Comparison of ENCODE assay signal across 18 cellular contexts in the genomic region with DNA sequence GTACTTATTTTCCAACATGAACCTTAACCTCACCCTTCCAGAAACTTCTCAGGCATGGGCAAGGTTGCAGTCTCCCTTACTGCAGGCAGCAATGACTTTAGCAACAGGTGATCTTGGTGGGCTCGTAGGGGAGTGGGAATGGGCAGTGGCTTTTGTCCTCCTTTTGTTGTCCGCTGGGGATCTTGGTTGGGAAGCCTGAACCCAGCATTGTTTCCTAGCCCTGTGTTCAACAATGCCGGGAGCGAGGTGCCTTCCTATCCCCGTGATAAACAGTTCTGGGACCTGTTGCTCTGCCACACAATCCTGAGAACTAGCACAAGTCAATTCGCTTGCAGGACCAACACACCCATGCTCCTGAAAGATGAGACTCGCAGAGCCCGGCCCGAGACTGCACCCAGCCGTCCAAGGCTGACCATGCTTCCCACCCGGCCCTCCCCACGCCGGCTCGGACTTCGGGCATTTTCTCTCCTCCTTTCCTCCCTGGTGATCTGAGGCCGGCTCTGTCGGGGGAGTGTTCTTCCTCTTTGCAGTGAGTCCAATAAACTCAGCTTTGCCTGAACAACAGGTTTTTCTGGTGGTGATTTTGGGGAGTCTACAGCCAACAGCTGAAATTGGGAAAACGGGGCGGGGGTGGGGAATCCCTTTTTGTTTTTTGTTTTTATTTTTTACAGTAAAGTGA. TPM values are rescaled to one million over a fixed set of nuclear protein-coding genes. Genes with fewer than 3 reads are reported as not detected.
A peak's percentile ranks its signal among the peaks of the same experiment; 100 is the strongest.
DNase-seq lines count a peak whose midpoint lies in the region; ATAC-seq, FAIRE-seq and TF ChIP-seq lines count a peak whose summit lies in the region.
"Had no signal": no experiment of that assay in that cellular context is flagged by ENCODE, and none has a peak within 500 bp of the region (broad histone marks: within the 10 kb centered on the region; RNA-seq: fewer than 3 reads in every experiment).

No MANE protein-coding gene starts in this region.

- TF ChIP-seq CTCF in HL-60 (IDR thresholded peaks at IDR 0.05; ENCODE audit: insufficient read depth, low read length) (no peak), keratinocyte (optimal IDR thresholded peaks at IDR 0.05 in 1 of 3, IDR thresholded peaks at IDR 0.05 in 1 of 3, conservative IDR thresholded peaks at IDR 0.05 in 1 of 3; ENCODE audit: extremely low read depth in 1 of 3, insufficient read depth in 2 of 3, low read length in 3 of 3) (no peak), heart left ventricle (IDR thresholded peaks at IDR 0.05) (no peak)

- H3K79me2 ChIP-seq in keratinocyte (ENCODE audit: control insufficient read depth, insufficient read depth, low read length), result no peaks in the 10 kb centered on the region

- ATAC-seq in sciatic nerve, result peak; percentile 30
- ATAC-seq in heart left ventricle, result no peak

- intact Hi-C loops in sciatic nerve (cut with DNase I) (no loop called here), heart left ventricle (cut with DNase I) (loop anchor here in 1 of 10 donors (10.0 kb wide), 1 partner anchor 375 kb away; no protein-coding TSS in a partner anchor)

- DNase-seq in HL-60 (ENCODE audit: low read depth in 1 of 2, low spot score in 1 of 2) (no peak), UCSD-AML1 (lab: John Stamatoyannopoulos, UW; ENCODE audit: unreplicated experiment) (peak; percentile 24), keratinocyte (ENCODE audit: low read depth, low spot score) (no peak), sciatic nerve (ENCODE audit: low spot score) (no peak), erythroblast (lab: John Stamatoyannopoulos, UW) (no peak), NCI-H1930 (lab: John Stamatoyannopoulos, UW) (no peak), NCI-H1092 (lab: John Stamatoyannopoulos, UW) (no peak), heart left ventricle (no peak)
- DNase-seq: activated CD4-positive, alpha-beta T cell treated with anti-CD3 and anti-CD28 coated beads, Interleukin-2, amount 10 ng/mL, durations not matched to agents 24 days and 14 days; activated CD8-positive, alpha-beta memory T cell treated with anti-CD3 and anti-CD28 coated beads, Interleukin-2, amount 50 U/mL, for 4 hours; activated naive CD4-positive, alpha-beta T cell; head of caudate nucleus; NCI-H2029 treated with DMSO at 0.1 percent for 48 hours; NCI-H524 treated with DMSO at 0.1 percent for 48 hours; SJCRH30; uterus had no signal

- peak overlapping the region; percentile 59 for H3K27ac ChIP-seq in HL-60 (replicated peaks)
- H3K27ac ChIP-seq in keratinocyte (ENCODE audit: control insufficient read depth, insufficient read depth, low read length), result no peak overlapping the region
- no peak overlapping the region for H3K27ac ChIP-seq in heart left ventricle
- H3K27ac ChIP-seq: coronary artery, right atrium auricular region, SJCRH30 had no signal

- dilution Hi-C loops in keratinocyte (cut with MboI; ENCODE audit: extremely low pct_ligation_motif_present, low sequenced_read_pairs), result no loop called here

- peak; percentile 26 for FAIRE-seq in keratinocyte (lab: Jason Lieb, UNC)

- TF ChIP-seq POLR2A in erythroblast (IDR thresholded peaks at IDR 0.05; ENCODE audit: low read length) (no peak), heart left ventricle (IDR thresholded peaks at IDR 0.05) (no peak)

- peaks cover 5% of the 10 kb centered on the region for H3K4me1 ChIP-seq in keratinocyte (ENCODE audit: control insufficient read depth, extremely low read depth, insufficient read depth, low read length)
- H3K4me1 ChIP-seq in heart left ventricle, result peaks cover 0 to 22% (median 0%) of the 10 kb centered on the region in 12 donors
- H3K4me1 ChIP-seq: right atrium auricular region, SJCRH30, uterus had no signal

- 53 to 73% (median 63%) methylated on average over 15 to 19 of the region's 19 CpGs for WGBS in heart left ventricle, 4 donors

- H3K36me3 ChIP-seq in keratinocyte (ENCODE audit: control insufficient read depth in 2 of 2, extremely low read depth in 1 of 2, insufficient read depth in 2 of 2, low read length in 2 of 2), result no peaks in the 10 kb centered on the region
- no peaks in the 10 kb centered on the region for H3K36me3 ChIP-seq in heart left ventricle
- H3K36me3 ChIP-seq: right atrium auricular region, SJCRH30, uterus had no signal

- H3K9me1 ChIP-seq in keratinocyte (ENCODE audit: control insufficient read depth, extremely low read depth, insufficient read depth, low read length), result no peaks in the 10 kb centered on the region

- H3K9me3 ChIP-seq in keratinocyte (ENCODE audit: control insufficient read depth, low read depth, low read length) (no peaks in the 10 kb centered on the region), heart left ventricle (no peaks in the 10 kb centered on the region)
- H3K9me3 ChIP-seq: right atrium auricular region, SJCRH30, uterus had no signal

- H3K4me2 ChIP-seq in keratinocyte (ENCODE audit: control insufficient read depth, extremely low read depth, insufficient read depth, low read depth, low read length), result peak overlapping the region; percentile 50

- no peak overlapping the region for H2AFZ ChIP-seq in keratinocyte (ENCODE audit: control insufficient read depth, low read length)

- H3K4me3 ChIP-seq in HL-60 (replicated peaks; ENCODE audit: insufficient read depth, low read length) (no peak overlapping the region), keratinocyte (ENCODE audit: control insufficient read depth in 2 of 3, extremely low read depth in 1 of 3, insufficient read depth in 2 of 3, low read depth in 1 of 3, low read length in 3 of 3) (no peak overlapping the region), heart left ventricle (no peak overlapping the region)
- H3K4me3 ChIP-seq: coronary artery, right atrium auricular region, SJCRH30, uterus had no signal

- no peaks in the 10 kb centered on the region for H4K20me1 ChIP-seq in keratinocyte (ENCODE audit: control insufficient read depth, extremely low read depth, insufficient read depth, low read length)

- no peaks in the 10 kb centered on the region for H3K27me3 ChIP-seq in HL-60 (ENCODE audit: insufficient read depth, poor library complexity, severe bottlenecking)
- H3K27me3 ChIP-seq in keratinocyte (ENCODE audit: control insufficient read depth, extremely low read depth, insufficient read depth, low read length), result no peaks in the 10 kb centered on the region
- H3K27me3 ChIP-seq in heart left ventricle, result peaks cover 0 to 60% (median 0%) of the 10 kb centered on the region in 9 donors
- H3K27me3 ChIP-seq: right atrium auricular region, SJCRH30, uterus had no signal

- H3K9ac ChIP-seq in keratinocyte (ENCODE audit: control insufficient read depth, extremely low read depth, insufficient read depth, low read length), result no peak overlapping the region

RNA-seq across cellular contexts. Expression of gene IRAK1, which starts 20.2 kb away (rescaled TPM):
- 41.5 to 70.1 TPM (median 65.5 TPM) in 3 replicates for polyA plus RNA-seq in keratinocyte
- polyA plus RNA-seq in keratinocyte (2011; ENCODE audit: low read depth), result 65.3 TPM
- 41.3 and 82.2 TPM in 2 replicates for polyA plus RNA-seq in keratinocyte (2011; cell fraction: cytosol; rRNA removed)
- polyA plus RNA-seq in keratinocyte (2011; cell fraction: nucleus; rRNA removed), result 40.5 and 48.5 TPM in 2 replicates
- polyA plus RNA-seq in keratinocyte (2012; ENCODE audit: low replicate concordance), result 95.7 and 115 TPM in 2 replicates
- 99.1 to 184 TPM (median 128 TPM) in 3 replicates for polyA minus RNA-seq in keratinocyte
- polyA minus RNA-seq in keratinocyte (2011; cell fraction: cytosol; rRNA and poly(A)+ RNA removed), result 315 TPM
- polyA minus RNA-seq in keratinocyte (2011; cell fraction: nucleus; rRNA and poly(A)+ RNA removed), result 36.3 and 54.4 TPM in 2 replicates
- 53.9 TPM for total RNA-seq in sciatic nerve
- total RNA-seq in heart left ventricle, result 10 to 100 TPM; 22.0 to 79.2 (median 29.7) TPM
- polyA plus RNA-seq in heart left ventricle, result 10 to 100 TPM; 23.8 to 89.3 TPM

RNA-seq across cellular contexts. Expression of gene TMEM187, which starts 26.9 kb away (rescaled TPM):
- polyA plus RNA-seq in keratinocyte (6.6 to 13.1 TPM (median 7.5 TPM) in 3 replicates), heart left ventricle (1 to 10 TPM; 3.2 to 7.0 TPM)
- polyA plus RNA-seq in keratinocyte (2011; ENCODE audit: low read depth), result 1.6 TPM
- polyA plus RNA-seq in keratinocyte (2011; cell fraction: cytosol; rRNA removed), result 4.1 and 6.9 TPM in 2 replicates
- 21.0 and 23.1 TPM in 2 replicates for polyA plus RNA-seq in keratinocyte (2011; cell fraction: nucleus; rRNA removed)
- polyA plus RNA-seq in keratinocyte (2012; ENCODE audit: low replicate concordance), result 6.4 and 8.9 TPM in 2 replicates
- polyA minus RNA-seq in keratinocyte, result 4.1 to 9.4 TPM (median 5.8 TPM) in 3 replicates
- polyA minus RNA-seq in keratinocyte (2011; cell fraction: cytosol; rRNA and poly(A)+ RNA removed), result 13.2 TPM
- polyA minus RNA-seq in keratinocyte (2011; cell fraction: nucleus; rRNA and poly(A)+ RNA removed), result 14.9 and 20.0 TPM in 2 replicates
- total RNA-seq in sciatic nerve (10.3 TPM), heart left ventricle (10 to 100 TPM in 2 of 9 donors, 1 to 10 TPM in 7; 3.5 to 11.4 (median 8.3) TPM)

RNA-seq across cellular contexts. Expression of gene HCFC1, which starts 27.9 kb away (rescaled TPM):
- polyA plus RNA-seq in keratinocyte (2.7 to 7.0 TPM (median 3.0 TPM) in 3 replicates), heart left ventricle (10 to 100 TPM; 11.8 to 23.0 TPM)
- 2.9 TPM for polyA plus RNA-seq in keratinocyte (2011; ENCODE audit: low read depth)
- polyA plus RNA-seq in keratinocyte (2011; cell fraction: cytosol; rRNA removed), result 4.0 and 8.5 TPM in 2 replicates
- polyA plus RNA-seq in keratinocyte (2011; cell fraction: nucleus; rRNA removed), result 24.8 and 30.3 TPM in 2 replicates
- 12.3 and 27.7 TPM in 2 replicates for polyA plus RNA-seq in keratinocyte (2012; ENCODE audit: low replicate concordance)
- polyA minus RNA-seq in keratinocyte, result 6.0 to 128 TPM (median 11.0 TPM) in 3 replicates
- polyA minus RNA-seq in keratinocyte (2011; cell fraction: cytosol; rRNA and poly(A)+ RNA removed), result 18.2 TPM
- polyA minus RNA-seq in keratinocyte (2011; cell fraction: nucleus; rRNA and poly(A)+ RNA removed), result 29.6 and 34.1 TPM in 2 replicates
- total RNA-seq in sciatic nerve (42.2 TPM), heart left ventricle (10 to 100 TPM; 22.7 to 72.6 (median 34.8) TPM)

RNA-seq across cellular contexts. Expression of gene RENBP, which starts 55.1 kb away (rescaled TPM):
- 0.08 to 0.40 TPM (median 0.16 TPM) in 3 replicates for polyA plus RNA-seq in keratinocyte
- 0.77 TPM for polyA plus RNA-seq in keratinocyte (2011; ENCODE audit: low read depth)
- polyA plus RNA-seq in keratinocyte (2011; cell fraction: cytosol; rRNA removed), result 0.23 TPM in 1 of 2 replicates, not detected in the other
- polyA plus RNA-seq in keratinocyte (2011; cell fraction: nucleus; rRNA removed), result 0.39 and 0.71 TPM in 2 replicates
- polyA plus RNA-seq in keratinocyte (2012; ENCODE audit: low replicate concordance), result 0.08 and 1.6 TPM in 2 replicates
- 0.13 TPM in 1 of 3 replicates, not detected in the others for polyA minus RNA-seq in keratinocyte
- polyA minus RNA-seq in keratinocyte (2011; cell fraction: cytosol; rRNA and poly(A)+ RNA removed), result not detected
- not detected in 2 replicates for polyA minus RNA-seq in keratinocyte (2011; cell fraction: nucleus; rRNA and poly(A)+ RNA removed)
- total RNA-seq in sciatic nerve, result 23.0 TPM
- total RNA-seq in heart left ventricle, result 10 to 100 TPM in 5 of 9 donors, 1 to 10 TPM in 4; 5.1 to 35.5 (median 10.2) TPM
- polyA plus RNA-seq in heart left ventricle, result 1 to 10 TPM; 6.4 to 9.8 TPM
